In genomic region chr1:29785137-29785527, GRCh38 we compare ENCODE assay signal across 16 cellular contexts.
"Had no signal": no experiment of that assay in that cellular context is flagged by ENCODE, and none has a peak within 500 bp of the region (broad histone marks: within the 10 kb centered on the region; RNA-seq: fewer than 3 reads in every experiment).

No MANE protein-coding gene starts in this region.

- H3K36me3 ChIP-seq: neural progenitor cell had no signal

- H3K27ac ChIP-seq: foreskin keratinocyte, neural progenitor cell, parathyroid adenoma, psoas muscle had no signal

- H3K27me3 ChIP-seq: neural progenitor cell had no signal

- H3K4me1 ChIP-seq: foreskin keratinocyte, neural progenitor cell, parathyroid adenoma, psoas muscle had no signal

- DNase-seq: dermis blood vessel endothelial cell; foreskin keratinocyte; immature natural killer cell; left colon; left ventricle myocardium superior; mucosa of descending colon; natural killer cell; occipital lobe; psoas muscle; retina; stimulated activated CD4-positive, alpha-beta T cell treated with anti-CD3 and anti-CD28 coated beads, Interleukin-2, amount 100 ng/mL, for 24 hours; stimulated activated naive CD4-positive, alpha-beta T cell treated with Interleukin-2 at 50 U/mL for 16 hours; trophoblast cell had no signal

- ATAC-seq: foreskin keratinocyte, left colon, left ventricle myocardium superior, mucosa of descending colon, natural killer cell, psoas muscle, sciatic nerve had no signal

- H3K4me3 ChIP-seq: mucosa of descending colon, neural progenitor cell, psoas muscle had no signal

- H3K9me3 ChIP-seq: mucosa of descending colon, psoas muscle had no signal
